19 cellular contexts compared by ENCODE assay signal in genomic region chr3:44105571-44105970, GRCh38.
DNase-seq lines count a peak whose midpoint lies in the region; ATAC-seq and TF ChIP-seq lines count a peak whose summit lies in the region.
"Had no signal": no experiment of that assay in that cellular context is flagged by ENCODE, and none has a peak within 500 bp of the region (broad histone marks: within the 10 kb centered on the region; RNA-seq: fewer than 3 reads in every experiment).

No MANE protein-coding gene starts in this region.

- CTCF ChIA-PET in activated CD4-positive, alpha-beta memory T cell treated with anti-CD3 and anti-CD28 coated beads, Interleukin-2, amount 10 ng/mL, durations not matched to agents 7 days and 5 days (lab: Charles Lee) = no interaction called here
- CTCF ChIA-PET in activated CD4-positive, alpha-beta memory T cell treated with anti-CD3 and anti-CD28 coated beads for 36 hours (lab: Charles Lee) = interaction anchor here (1.0 to 1.3 kb wide), 2 partner anchors 9 to 72 kb away, joined by 3 to 4 read pairs; no protein-coding TSS in a partner anchor
- CTCF ChIA-PET in RWPE1 (lab: Yijun Ruan, JAX) = interaction anchor here (0.6 kb wide), 2 partner anchors 72 to 93 kb away, joined by 3 read pairs; no protein-coding TSS in a partner anchor

- H3K4me1 Mint-ChIP-seq in activated CD4-positive, alpha-beta memory T cell treated with anti-CD3 and anti-CD28 coated beads, Interleukin-2, amount 10 ng/mL, durations not matched to agents 7 days and 5 days = peaks cover 22% of the 10 kb centered on the region
- H3K4me1 Mint-ChIP-seq in activated CD4-positive, alpha-beta memory T cell treated with anti-CD3 and anti-CD28 coated beads for 36 hours (ENCODE audit: low read depth) = peaks cover 11% of the 10 kb centered on the region

- no peaks in the 10 kb centered on the region for H3K9me3 Mint-ChIP-seq in activated CD4-positive, alpha-beta memory T cell treated with anti-CD3 and anti-CD28 coated beads, Interleukin-2, amount 10 ng/mL, durations not matched to agents 7 days and 5 days
- no peaks in the 10 kb centered on the region for H3K9me3 Mint-ChIP-seq in activated CD4-positive, alpha-beta memory T cell treated with anti-CD3 and anti-CD28 coated beads for 36 hours
- H3K9me3 Mint-ChIP-seq: CD4-positive, alpha-beta T cell had no signal

- H3K27ac Mint-ChIP-seq in activated CD4-positive, alpha-beta memory T cell treated with anti-CD3 and anti-CD28 coated beads, Interleukin-2, amount 10 ng/mL, durations not matched to agents 7 days and 5 days = peak overlapping the region; percentile 27
- H3K27ac Mint-ChIP-seq in activated CD4-positive, alpha-beta memory T cell treated with anti-CD3 and anti-CD28 coated beads for 36 hours = no peak overlapping the region
- H3K27ac Mint-ChIP-seq: CD4-positive, alpha-beta T cell had no signal

- DNase-seq in activated CD4-positive, alpha-beta memory T cell treated with anti-CD3 and anti-CD28 coated beads, Interleukin-2, amount 10 ng/mL, durations not matched to agents 7 days and 5 days = no peak
- DNase-seq in activated CD4-positive, alpha-beta memory T cell treated with anti-CD3 and anti-CD28 coated beads for 36 hours = no peak
- DNase-seq in RWPE1 (ENCODE audit: low spot score) (no peak), germinal center (ENCODE audit: low spot score) (peak; percentile 34), ureter (ENCODE audit: low spot score) (peak; percentile 15), inferior parietal cortex (ENCODE audit: extremely low spot score) (no peak), SIG-M5 (lab: John Stamatoyannopoulos, UW) (no peak)
- DNase-seq: BE2C, HCEC 1CT, NCI-H187 treated with DMSO at 0.1 percent for 48 hours, NCI-H526 treated with DMSO at 0.1 percent for 48 hours, Right ventricle myocardium superior, SK-N-SH had no signal

- TF ChIP-seq CTCF in RWPE1 (conservative IDR thresholded peaks at IDR 0.05; ENCODE audit: low read depth) = no peak

- no peak for ATAC-seq in HG02678 (IDR thresholded peaks at IDR 0.05; ENCODE audit: unreplicated experiment)
- ATAC-seq: Panc1 had no signal

- POLR2A ChIA-PET in activated CD4-positive, alpha-beta memory T cell treated with anti-CD3 and anti-CD28 coated beads, Interleukin-2, amount 10 ng/mL, durations not matched to agents 7 days and 5 days (lab: Charles Lee) = interaction anchor here (0.9 kb wide), 1 partner anchor 9 kb away, joined by 3 read pairs; no protein-coding TSS in a partner anchor
- POLR2A ChIA-PET in activated CD4-positive, alpha-beta memory T cell treated with anti-CD3 and anti-CD28 coated beads for 36 hours (lab: Charles Lee) = no interaction called here
- POLR2A ChIA-PET in RWPE1 (lab: Yijun Ruan, JAX; ENCODE audit: low non-redundant PET) = no interaction called here

- intact Hi-C loops in activated CD4-positive, alpha-beta memory T cell treated with anti-CD3 and anti-CD28 coated beads for 36 hours (cut with micrococcal nuclease) = loop anchor here (2.0 to 5.0 kb wide), 2 partner anchors 47 to 333 kb away; no protein-coding TSS in a partner anchor

- H3K4me3 Mint-ChIP-seq in activated CD4-positive, alpha-beta memory T cell treated with anti-CD3 and anti-CD28 coated beads, Interleukin-2, amount 10 ng/mL, durations not matched to agents 7 days and 5 days = no peak overlapping the region
- no peak overlapping the region for H3K4me3 Mint-ChIP-seq in activated CD4-positive, alpha-beta memory T cell treated with anti-CD3 and anti-CD28 coated beads for 36 hours
- H3K4me3 Mint-ChIP-seq: CD4-positive, alpha-beta T cell had no signal

- H3K36me3 Mint-ChIP-seq in activated CD4-positive, alpha-beta memory T cell treated with anti-CD3 and anti-CD28 coated beads, Interleukin-2, amount 10 ng/mL, durations not matched to agents 7 days and 5 days (ENCODE audit: low read depth) = no peaks in the 10 kb centered on the region
- H3K36me3 Mint-ChIP-seq in activated CD4-positive, alpha-beta memory T cell treated with anti-CD3 and anti-CD28 coated beads for 36 hours = no peaks in the 10 kb centered on the region

- peaks cover 23% of the 10 kb centered on the region for H3K27me3 Mint-ChIP-seq in activated CD4-positive, alpha-beta memory T cell treated with anti-CD3 and anti-CD28 coated beads, Interleukin-2, amount 10 ng/mL, durations not matched to agents 7 days and 5 days
- peaks cover 32% of the 10 kb centered on the region for H3K27me3 Mint-ChIP-seq in activated CD4-positive, alpha-beta memory T cell treated with anti-CD3 and anti-CD28 coated beads for 36 hours

- peak overlapping the region; percentile 39 for H3K27ac ChIP-seq in RWPE1
- H3K27ac ChIP-seq: 22Rv1, GM23248, HL-60 had no signal

Comparison
In these comparisons a context has a peak if more than half of its experiments do, and no peak if none do; other contexts are left out.
1. DNase-seq: peak in germinal center (single experiment) and ureter (single experiment); none in activated CD4-positive, alpha-beta memory T cell treated with anti-CD3 and anti-CD28 coated beads, Interleukin-2, amount 10 ng/mL, durations not matched to agents 7 days and 5 days (single experiment), activated CD4-positive, alpha-beta memory T cell treated with anti-CD3 and anti-CD28 coated beads for 36 hours (single experiment), RWPE1 (single experiment), inferior parietal cortex (single experiment) and SIG-M5 (single experiment).